Comparison of ENCODE assay signal across 20 cellular contexts in genomic region chr5:37170856-37171255, GRCh38.
A peak's percentile ranks its signal among the peaks of the same experiment; 100 is the strongest.
DNase-seq lines count a peak whose midpoint lies in the region; ATAC-seq, FAIRE-seq and TF ChIP-seq lines count a peak whose summit lies in the region.
"Had no signal": no experiment of that assay in that cellular context is flagged by ENCODE, and none has a peak within 500 bp of the region (broad histone marks: within the 10 kb centered on the region; RNA-seq: fewer than 3 reads in every experiment).

No MANE protein-coding gene starts in this region.

- H3K9me1 ChIP-seq in IMR-90 (ENCODE audit: insufficient read depth, low read length), result no peaks in the 10 kb centered on the region
- no peaks in the 10 kb centered on the region for H3K9me1 ChIP-seq in K562 (ENCODE audit: control insufficient read depth, insufficient read depth, low read length)

- H3K23ac ChIP-seq in IMR-90 (ENCODE audit: low read depth, low read length), result no peak overlapping the region

- H3K36me3 ChIP-seq in IMR-90 (ENCODE audit: control insufficient read depth, insufficient read depth, low read length), result peaks cover 26% of the 10 kb centered on the region
- no peaks in the 10 kb centered on the region for H3K36me3 ChIP-seq in K562 (ENCODE audit: control insufficient read depth, insufficient read depth, low read length)

- CTCF ChIA-PET in A549 (lab: Yijun Ruan, JAX), result no interaction called here
- CTCF ChIA-PET in IMR-90 (lab: Yijun Ruan, JAX), result no interaction called here
- CTCF ChIA-PET in K562 (lab: Yijun Ruan, JAX; ENCODE audit: low intra/inter-chr PET ratio), result no interaction called here

- no peak overlapping the region for H2BK20ac ChIP-seq in IMR-90 (ENCODE audit: low read depth, low read length)

- no peak overlapping the region for H3K4me3 ChIP-seq in A549
- H3K4me3 ChIP-seq in IMR-90 (ENCODE audit: insufficient read depth, low read depth, low read length), result no peak overlapping the region
- no peak overlapping the region for H3K4me3 ChIP-seq in K562
- H3K4me3 ChIP-seq: BLaER1 treated with 17β-estradiol and CSF1 and Interleukin-3, amounts not matched to agents 10 nM and 100 nM had no signal

- H4K5ac ChIP-seq in IMR-90 (ENCODE audit: low read depth, low read length), result no peak overlapping the region

- BruUV-seq in IMR-90 (replicated peaks; lab: Mats Ljungman, UMichigan) (no TSS peak), K562 (replicated peaks; lab: Mats Ljungman, UMichigan) (no TSS peak)

- H2BK5ac ChIP-seq in IMR-90 (ENCODE audit: low read depth, low read length, poor library complexity, severe bottlenecking), result no peak overlapping the region

- H3K14ac ChIP-seq in IMR-90 (replicated peaks; ENCODE audit: low read depth, low read length), result no peak overlapping the region

- no peak overlapping the region for H2BK120ac ChIP-seq in IMR-90 (ENCODE audit: low read depth, low read length)

- H3K79me1 ChIP-seq in IMR-90 (ENCODE audit: low read depth in 1 of 2, low read length in 2 of 2), result no peaks in the 10 kb centered on the region

- H4K20me1 ChIP-seq in IMR-90 (ENCODE audit: insufficient read depth, low read length) (no peaks in the 10 kb centered on the region), K562 (replicated peaks; ENCODE audit: control insufficient read depth, insufficient read depth, low read length) (no peaks in the 10 kb centered on the region)
- H4K20me1 ChIP-seq: BLaER1 treated with 17β-estradiol and CSF1 and Interleukin-3, amounts not matched to agents 10 nM and 100 nM had no signal

- H3K9me3 ChIP-seq in A549, result no peaks in the 10 kb centered on the region
- no peaks in the 10 kb centered on the region for H3K9me3 ChIP-seq in IMR-90 (ENCODE audit: control insufficient read depth, insufficient read depth, low read length)
- H3K9me3 ChIP-seq in K562 (replicated peaks; ENCODE audit: control insufficient read depth, insufficient read depth, low read depth, low read length), result no peaks in the 10 kb centered on the region
- H3K9me3 ChIP-seq: BLaER1 treated with 17β-estradiol and CSF1 and Interleukin-3, amounts not matched to agents 10 nM and 100 nM; Caco-2 had no signal

- no peak overlapping the region for H3K4me2 ChIP-seq in A549
- no peak overlapping the region for H3K4me2 ChIP-seq in IMR-90 (ENCODE audit: low read depth, low read length)
- H3K4me2 ChIP-seq in K562 (ENCODE audit: insufficient read depth, low read length), result no peak overlapping the region
- H3K4me2 ChIP-seq: BLaER1 treated with 17β-estradiol and CSF1 and Interleukin-3, amounts not matched to agents 10 nM and 100 nM had no signal

- H3K27me3 ChIP-seq in IMR-90 (ENCODE audit: control insufficient read depth, insufficient read depth, low read length) (no peaks in the 10 kb centered on the region), K562 (ENCODE audit: control insufficient read depth in 2 of 2, insufficient read depth in 2 of 2, low read length in 2 of 2) (peaks cover 18 to 22% of the 10 kb centered on the region in 2 experiments; a peak in 3 of 5 replicates)
- H3K27me3 ChIP-seq: BLaER1 treated with 17β-estradiol and CSF1 and Interleukin-3, amounts not matched to agents 10 nM and 100 nM had no signal

- no peak overlapping the region for H2BK15ac ChIP-seq in IMR-90 (ENCODE audit: low read depth, low read length)

- TF ChIP-seq POLR2A in A549 (IDR thresholded peaks at IDR 0.05; ENCODE audit: low read length), result no peak
- TF ChIP-seq POLR2A in IMR-90 (IDR thresholded peaks at IDR 0.05; ENCODE audit: low read depth, low read length), result no peak
- TF ChIP-seq POLR2A in K562 (conservative IDR thresholded peaks at IDR 0.05), result no peak

- no peak overlapping the region for H3K56ac ChIP-seq in IMR-90 (ENCODE audit: extremely low read depth, insufficient read depth, low read length)

- H2AFZ ChIP-seq in IMR-90 (replicated peaks; ENCODE audit: low read length, poor library complexity) (no peak overlapping the region), K562 (ENCODE audit: low read depth, low read length) (no peak overlapping the region)

- dilution Hi-C loops in IMR-90 (cut with HindIII; ENCODE audit: low sequenced_read_pairs, unreplicated experiment), result no loop called here

- TF ChIP-seq RAD21 in A549 (conservative IDR thresholded peaks at IDR 0.05 in 1 of 2, IDR thresholded peaks at IDR 0.05 in 1 of 2) (no peak), IMR-90 (IDR thresholded peaks at IDR 0.05; ENCODE audit: low read length) (no peak), K562 (CRISPR knock-in tag; conservative IDR thresholded peaks at IDR 0.05 in 1 of 2, IDR thresholded peaks at IDR 0.05 in 1 of 2) (no peak)

- no peaks in the 10 kb centered on the region for H3K79me2 ChIP-seq in K562 (ENCODE audit: control insufficient read depth, insufficient read depth, low read length)

- DNase-seq in A549 (ENCODE audit: low read depth in 1 of 2, low spot score in 1 of 2), result no peak
- no peak for DNase-seq in IMR-90
- DNase-seq in K562 (ENCODE audit: extremely low read depth in 1 of 4, low spot score in 3 of 4), result no peak
- DNase-seq in germinal center (ENCODE audit: low spot score), result no peak
- DNase-seq: 8988T; AML-193; Caco-2; Calu3; CD4-positive, alpha-beta T cell; CD8-positive, alpha-beta T cell; DMS79 treated with DMSO at 0.1 percent for 48 hours; GF-D8 had no signal

- in situ Hi-C loops in IMR-90 (cut with MboI; ENCODE audit: low sequenced_read_pairs), result no loop called here
- in situ Hi-C loops in K562 (cut with MboI), result no loop called here

- FAIRE-seq in A549 (lab: Jason Lieb, UNC), result no peak
- FAIRE-seq in K562 (lab: Jason Lieb, UNC), result no peak
- FAIRE-seq: A204.1, D721Med, G401.6, GM12891, GM19239 had no signal

- no peak overlapping the region for H4K91ac ChIP-seq in IMR-90 (ENCODE audit: insufficient read depth, low read depth, low read length)

- POLR2A ChIA-PET in A549 (lab: Yijun Ruan, JAX) (no interaction called here), IMR-90 (lab: Charles Lee; ENCODE audit: unreplicated experiment) (no interaction called here), K562 (lab: Yijun Ruan, JAX) (no interaction called here)

- WGBS in A549 (ENCODE audit: missing lambda C conversion rate), result 87% methylated on average over 6 of the region's 6 CpGs
- WGBS in IMR-90 (ENCODE audit: extremely low coverage in 2 of 2, insufficient read length in 1 of 2), 2 experiments, result 100% methylated on average over 1 of the region's 6 CpGs; no CpG with 5 or more reads in 1 of the 2 experiments
- 3% methylated on average over 6 of the region's 6 CpGs for WGBS in K562 (ENCODE audit: insufficient coverage, low coverage, missing lambda C conversion rate)

- H3K4ac ChIP-seq in IMR-90 (ENCODE audit: low read depth, low read length), result no peak overlapping the region

- intact Hi-C loops in IMR-90 (cut with micrococcal nuclease) (loop anchor here (10.0 kb wide), 1 partner anchor 134 kb away; no protein-coding TSS in a partner anchor), K562 (cut with micrococcal nuclease) (no loop called here)

- H3K18ac ChIP-seq in IMR-90 (ENCODE audit: low read depth, low read length), result no peak overlapping the region

- H3K9ac ChIP-seq in IMR-90 (ENCODE audit: low read depth, low read length) (no peak overlapping the region), K562 (ENCODE audit: insufficient read depth in 1 of 2, low read depth in 2 of 2, low read length in 2 of 2) (no peak overlapping the region)
- H3K9ac ChIP-seq: BLaER1 treated with 17β-estradiol and CSF1 and Interleukin-3, amounts not matched to agents 10 nM and 100 nM had no signal

- H2AK9ac ChIP-seq in IMR-90 (replicated peaks; ENCODE audit: low read depth, low read length, poor library complexity), result no peak overlapping the region

- TF ChIP-seq CTCF in A549 (IDR thresholded peaks at IDR 0.05) (no peak), IMR-90 (conservative IDR thresholded peaks at IDR 0.05; ENCODE audit: low read depth, low read length) (no peak), K562 (IDR thresholded peaks at IDR 0.05 in 2 of 3, conservative IDR thresholded peaks at IDR 0.05 in 1 of 3; ENCODE audit: insufficient read depth in 2 of 3, low read depth in 1 of 3, low read length in 3 of 3) (no peak)

- ATAC-seq in A549 (no peak), IMR-90 (ENCODE audit: low read depth) (no peak), K562 (no peak), HG03439 (IDR thresholded peaks at IDR 0.05; ENCODE audit: unreplicated experiment) (no peak)
- ATAC-seq: CD8-positive, alpha-beta T cell had no signal

- H3K4me1 ChIP-seq in A549, result peaks cover 4% of the 10 kb centered on the region; the same call in 2 of the 3 replicates
- no peaks in the 10 kb centered on the region for H3K4me1 ChIP-seq in IMR-90 (ENCODE audit: control insufficient read depth, insufficient read depth, low read length)
- no peaks in the 10 kb centered on the region for H3K4me1 ChIP-seq in K562 (replicated peaks in 1 of 2; ENCODE audit: control insufficient read depth in 2 of 2, insufficient read depth in 2 of 2, low read length in 2 of 2)
- H3K4me1 ChIP-seq: BLaER1 treated with 17β-estradiol and CSF1 and Interleukin-3, amounts not matched to agents 10 nM and 100 nM had no signal

- H2AK5ac ChIP-seq in IMR-90 (ENCODE audit: low read depth, low read length), result no peak overlapping the region

- TF ChIP-seq EP300 in A549 (IDR thresholded peaks at IDR 0.05) (no peak), K562 (IDR thresholded peaks at IDR 0.05; ENCODE audit: low read length) (no peak)

- H3K27ac ChIP-seq in A549 (no peak overlapping the region), IMR-90 (ENCODE audit: insufficient read depth, low read length) (no peak overlapping the region), K562 (ENCODE audit: extremely low read depth, low read depth, low read length) (no peak overlapping the region)
- H3K27ac ChIP-seq: BLaER1 treated with 17β-estradiol and CSF1 and Interleukin-3, amounts not matched to agents 10 nM and 100 nM; C4-2B had no signal

- no peak overlapping the region for H4K8ac ChIP-seq in IMR-90 (ENCODE audit: low read depth in 2 of 2, low read length in 2 of 2)

TF ChIP-seq in A549, 52 proteins besides CTCF, POLR2A, EP300 and RAD21 (continues in another document):
- TF ChIP-seq HES2 (IDR thresholded peaks at IDR 0.05), result no peak

TF ChIP-seq in IMR-90, 13 proteins besides CTCF, POLR2A, EP300 and RAD21:
- TF ChIP-seq MAFK (IDR thresholded peaks at IDR 0.05; ENCODE audit: low read depth, low read length) (peak; percentile 36; the same call in 1 of the 2 replicates), MXI1 (IDR thresholded peaks at IDR 0.05; ENCODE audit: borderline replicate concordance, low read depth, low read length) (no peak)

TF ChIP-seq in K562, 482 proteins besides CTCF, POLR2A, EP300 and RAD21:
- TF ChIP-seq PYGO2 (tag; IDR thresholded peaks at IDR 0.05), result no peak
- peak; percentile 43; the same call in 1 of the 2 replicates for TF ChIP-seq ZNF316 (IDR thresholded peaks at IDR 0.05)

Comparison
In these comparisons a context has a peak if more than half of its experiments do, and no peak if none do; other contexts are left out.
1. Of the 35 proteins assayed by ChIP-seq in both K562 and A549: peak only in K562: none; only in A549: MAFK; in both: none; in neither: 34.